ENCODE assay signal across 9 cellular contexts in the genomic region with DNA sequence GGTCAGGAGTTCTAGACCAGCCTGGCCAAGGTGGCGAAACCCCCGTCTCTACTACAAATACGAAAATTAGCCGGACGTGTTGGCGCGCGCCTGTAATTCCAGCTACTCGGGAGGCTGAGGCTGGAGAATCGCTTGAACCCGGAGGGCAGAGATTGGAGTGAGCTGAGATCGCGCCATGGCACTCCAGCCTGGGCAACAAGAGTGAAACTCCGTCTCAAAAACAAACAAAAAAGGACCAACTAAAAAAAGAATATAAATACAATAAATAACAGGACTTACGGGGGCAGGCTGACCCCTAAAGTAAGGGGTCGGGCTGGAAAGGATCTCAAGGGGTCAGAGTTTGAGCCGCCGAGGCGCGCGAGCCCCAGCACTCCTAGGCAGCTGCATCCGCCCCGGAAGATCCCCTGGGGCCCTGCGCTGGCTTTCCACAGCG. TPM values are rescaled to one million over a fixed set of nuclear protein-coding genes. Genes with fewer than 3 reads are reported as not detected.
DNase-seq lines count a peak whose midpoint lies in the region; ATAC-seq and TF ChIP-seq lines count a peak whose summit lies in the region.
"Had no signal": no experiment of that assay in that cellular context is flagged by ENCODE, and none has a peak within 500 bp of the region (broad histone marks: within the 10 kb centered on the region; RNA-seq: fewer than 3 reads in every experiment).

No MANE protein-coding gene starts in this region.

- H3K9me3 Mint-ChIP-seq in glutamatergic neuron (ENCODE audit: unreplicated experiment): peaks cover 10% of the 10 kb centered on the region

- 0 out of 2 replicates have a peak, but pooled peaks cover 4% of the 10 kb centered on the region for H3F3A ChIP-seq in GM23248 (ENCODE audit: insufficient read depth)

- intact Hi-C loops in spleen (cut with DNase I; ENCODE audit: low total_unique reads): loop anchor here (10.0 kb wide), 1 partner anchor 160 kb away; a partner anchor contains a TSS

- peak overlapping the region; percentile 99 for H3K9ac ChIP-seq in GM23248

- H3K4me3 ChIP-seq in GM23248: peak overlapping the region; percentile 92
- peak overlapping the region; percentile 67 to 94 (median 88) for H3K4me3 ChIP-seq in spleen

- peak overlapping the region; percentile 98 for H3K4me3 Mint-ChIP-seq in T-helper 17 cell
- peak overlapping the region; percentile 97 for H3K4me3 Mint-ChIP-seq in glutamatergic neuron (ENCODE audit: unreplicated experiment)

- H3K9me3 ChIP-seq in GM23248 (ENCODE audit: low read depth) (no peaks in the 10 kb centered on the region), T-helper 17 cell (ENCODE audit: control insufficient read depth, low read length, poor library complexity, severe bottlenecking) (no peaks in the 10 kb centered on the region), spleen (no peaks in the 10 kb centered on the region)

- no peaks in the 10 kb centered on the region for H3K9me2 ChIP-seq in GM23248 (ENCODE audit: insufficient read depth)

- H3K27me3 ChIP-seq in GM23248 (replicated peaks; ENCODE audit: insufficient read depth): no peaks in the 10 kb centered on the region
- H3K27me3 ChIP-seq in spleen (replicated peaks in 1 of 7): no peaks in the 10 kb centered on the region

- TF ChIP-seq CTCF in glutamatergic neuron (IDR thresholded peaks at IDR 0.05; ENCODE audit: partially characterized antibody, unreplicated experiment): peak; percentile 5
- TF ChIP-seq CTCF in spleen (IDR thresholded peaks at IDR 0.05 in 8 of 11, conservative IDR thresholded peaks at IDR 0.05 in 3 of 11): peak in 3 of 11 experiments; percentile 11 to 21 (median 13)

- ATAC-seq in T-helper 17 cell: peak; percentile 8

- H3K27ac Mint-ChIP-seq in T-helper 17 cell (peak overlapping the region; percentile 97), glutamatergic neuron (ENCODE audit: unreplicated experiment) (peak overlapping the region; percentile 55)

- H3K36me3 ChIP-seq in GM23248 (ENCODE audit: low read depth) (0 out of 2 replicates have a peak, but pooled peaks cover 10% of the 10 kb centered on the region), spleen (peaks cover 0 to 53% (median 28%) of the 10 kb centered on the region in 6 donors)

- WGBS in GM23248 (ENCODE audit: low coverage in 1 of 2, low lambda C conversion rate in 2 of 2, missing lambda C conversion rate in 2 of 2), 2 experiments: 3 to 4% methylated on average over 25 of the region's 25 CpGs
- WGBS in spleen, 5 donors: 0 to 1% (median 1%) methylated on average over 24 to 25 of the region's 25 CpGs

- no peaks in the 10 kb centered on the region for H4K20me1 ChIP-seq in GM23248 (ENCODE audit: insufficient read depth)

- H3K36me3 Mint-ChIP-seq in T-helper 17 cell (ENCODE audit: low read depth): no peaks in the 10 kb centered on the region
- H3K36me3 Mint-ChIP-seq in glutamatergic neuron (ENCODE audit: unreplicated experiment): no peaks in the 10 kb centered on the region

- no peak for TF ChIP-seq POLR2A in spleen (IDR thresholded peaks at IDR 0.05)

- H3K4me1 ChIP-seq in GM23248 (ENCODE audit: insufficient read depth) (0 out of 2 replicates have a peak, but pooled peaks cover 7% of the 10 kb centered on the region), spleen (peaks cover 26 to 91% (median 69%) of the 10 kb centered on the region in 6 donors)

- peaks cover 56% of the 10 kb centered on the region for H3K79me2 ChIP-seq in GM23248 (ENCODE audit: insufficient read depth)

- H3K4me2 ChIP-seq in GM23248 (ENCODE audit: unreplicated experiment): peak overlapping the region; percentile 94

- in situ Hi-C loops in GM23248 (cut with MboI): no loop called here

- DNase-seq in GM23248: no peak
- DNase-seq in T-helper 17 cell: no peak
- DNase-seq in glutamatergic neuron: no peak
- DNase-seq in spleen: no peak
- no peak for DNase-seq in effector CD4-positive, alpha-beta T cell
- no peak for DNase-seq in HPDE6-E6E7 (ENCODE audit: extremely low spot score)
- no peak for DNase-seq in NCI-H187 (lab: John Stamatoyannopoulos, UW)
- DNase-seq in activated CD4-positive, CD25-positive, alpha-beta regulatory T cell (lab: John Stamatoyannopoulos, UW): no peak

- peaks cover 23% of the 10 kb centered on the region for H3K4me1 Mint-ChIP-seq in T-helper 17 cell
- H3K4me1 Mint-ChIP-seq in glutamatergic neuron (ENCODE audit: low read depth, unreplicated experiment): peaks cover 13% of the 10 kb centered on the region

- peak overlapping the region; percentile 66 for H2AFZ ChIP-seq in GM23248

- H3K27ac ChIP-seq in GM23248 (peak overlapping the region; percentile 99), spleen (peak overlapping the region; percentile 91 to 99 (median 97))

- H3K27me3 Mint-ChIP-seq in T-helper 17 cell: no peaks in the 10 kb centered on the region
- H3K27me3 Mint-ChIP-seq in glutamatergic neuron (ENCODE audit: unreplicated experiment): peaks cover 4% of the 10 kb centered on the region

RNA-seq across cellular contexts. Expression of a gene that starts 0.5 kb away (rescaled TPM):
- total RNA-seq in GM23248 (2014; rRNA removed; shearing (Covaris generic)): 198 and 214 TPM in 2 replicates
- polyA plus RNA-seq in GM23248 (2016; fragmentation: Nextera tagmentation; extraction: Ambion mirVana) (220 and 227 TPM in 2 replicates), spleen (10 to 100 TPM; 60.2 to 94.6 (median 63.5) TPM)
- total RNA-seq in T-helper 17 cell (10 to 100 TPM; 26.9 to 29.9 TPM), glutamatergic neuron (ENCODE audit: unreplicated experiment) (109 TPM), spleen (100 to 1,000 TPM in 1 of 7 donors, 10 to 100 TPM in 6; 66.3 to 102 (median 92.1) TPM)

RNA-seq across cellular contexts. Expression of a gene that starts 3.3 kb away (rescaled TPM):
- not detected in 2 replicates for total RNA-seq in GM23248 (2014; rRNA removed; shearing (Covaris generic))
- polyA plus RNA-seq in GM23248 (2016; fragmentation: Nextera tagmentation; extraction: Ambion mirVana) (not detected in 2 replicates), spleen (under 1 TPM; 0.49 to 0.86 (median 0.57) TPM)
- total RNA-seq in T-helper 17 cell (not detected), glutamatergic neuron (ENCODE audit: unreplicated experiment) (not detected), spleen (not detected)
- total RNA-seq: HT1080 had no signal

RNA-seq across cellular contexts. Expression of a gene that starts 30.4 kb away (rescaled TPM):
- total RNA-seq in GM23248 (2014; rRNA removed; shearing (Covaris generic)): 68.0 and 70.9 TPM in 2 replicates
- polyA plus RNA-seq in GM23248 (2016; fragmentation: Nextera tagmentation; extraction: Ambion mirVana) (22.4 and 24.9 TPM in 2 replicates), spleen (10 to 100 TPM; 12.7 to 32.3 (median 15.2) TPM)
- total RNA-seq in T-helper 17 cell (10 to 100 TPM; 35.7 to 39.0 TPM), glutamatergic neuron (ENCODE audit: unreplicated experiment) (57.9 TPM), spleen (10 to 100 TPM; 47.5 to 83.1 (median 65.4) TPM)

RNA-seq across cellular contexts. Expression of a gene that starts 33.5 kb away (rescaled TPM):
- total RNA-seq in GM23248 (2014; rRNA removed; shearing (Covaris generic)): 1.9 and 3.9 TPM in 2 replicates
- polyA plus RNA-seq in GM23248 (2016; fragmentation: Nextera tagmentation; extraction: Ambion mirVana): 0.33 and 0.38 TPM in 2 replicates
- under 1 TPM; 0.21 to 0.72 TPM for total RNA-seq in T-helper 17 cell
- 94.4 TPM for total RNA-seq in glutamatergic neuron (ENCODE audit: unreplicated experiment)
- 10 to 100 TPM; 27.6 to 76.5 (median 35.9) TPM for total RNA-seq in spleen
- polyA plus RNA-seq in spleen: 10 to 100 TPM in 1 of 3 donors, 1 to 10 TPM in 2; 3.6 to 14.7 (median 4.7) TPM
